1 cellular context compared by ENCODE assay signal in genomic region chr5:139474815-139475791, GRCh38.
TF ChIP-seq lines count a peak whose summit lies in the region.

No MANE protein-coding gene starts in this region.

TF ChIP-seq in GM12878, 131 proteins besides CTCF, POLR2A, EP300 and RAD21:
- TF ChIP-seq CEBPB (IDR thresholded peaks at IDR 0.05; ENCODE audit: borderline replicate concordance in 1 of 2, low read depth in 2 of 2, low read length in 2 of 2) (peak in 1 of 2 experiments; percentile 17; a peak in 1 of 4 replicates), GABPA (IDR thresholded peaks at IDR 0.05; ENCODE audit: low read depth) (no peak), EED (IDR thresholded peaks at IDR 0.05; ENCODE audit: low read depth) (0 out of 2 replicates have a peak, but pooled peaks have one; percentile 16), RUNX3 (IDR thresholded peaks at IDR 0.05; ENCODE audit: low read length) (peak; percentile 80), BCLAF1 (IDR thresholded peaks at IDR 0.05) (no peak), CBFB (IDR thresholded peaks at IDR 0.05; ENCODE audit: low read depth) (peak; percentile 33; the same call in 1 of the 2 replicates), SIX5 (IDR thresholded peaks at IDR 0.05; ENCODE audit: low read depth, low read length, severe bottlenecking) (no peak)
